Comparison of ENCODE assay signal across 23 cellular contexts in the genomic region with DNA sequence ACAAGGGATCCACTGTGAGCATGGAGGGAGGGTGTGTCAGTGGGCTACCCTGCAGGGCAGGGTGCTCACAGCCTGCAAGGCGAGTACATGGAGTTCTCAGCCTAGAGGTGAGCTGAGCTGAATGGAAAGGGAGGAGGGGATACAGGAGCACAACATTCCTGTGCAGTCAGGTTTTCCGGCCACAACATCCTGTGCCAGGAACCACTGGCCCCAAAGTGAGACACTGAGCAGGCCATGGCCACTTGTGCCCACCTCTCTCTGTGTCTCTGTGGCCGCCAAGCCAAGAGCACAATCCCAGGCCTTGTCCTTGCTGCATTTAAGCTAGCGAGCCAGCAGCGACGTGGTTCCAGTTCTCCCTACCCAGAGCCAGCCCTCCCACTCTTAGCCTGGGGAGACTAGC. TPM values are rescaled to one million over a fixed set of nuclear protein-coding genes. Genes with fewer than 3 reads are reported as not detected.
DNase-seq lines count a peak whose midpoint lies in the region; ATAC-seq, FAIRE-seq and TF ChIP-seq lines count a peak whose summit lies in the region.
"Had no signal": no experiment of that assay in that cellular context is flagged by ENCODE, and none has a peak within 500 bp of the region (broad histone marks: within the 10 kb centered on the region; RNA-seq: fewer than 3 reads in every experiment).

No MANE protein-coding gene starts in this region.

- TF ChIP-seq EP300 in A549 (IDR thresholded peaks at IDR 0.05) = no peak

- no peak for TF ChIP-seq POLR2A in A549 (IDR thresholded peaks at IDR 0.05; ENCODE audit: low read length)
- TF ChIP-seq POLR2A in H54 (IDR thresholded peaks at IDR 0.05; ENCODE audit: low read depth, low read length) = no peak
- no peak for TF ChIP-seq POLR2A in spleen (IDR thresholded peaks at IDR 0.05)

- no peaks in the 10 kb centered on the region for H3K9me3 ChIP-seq in A549
- H3K9me3 ChIP-seq in spleen = no peaks in the 10 kb centered on the region
- H3K9me3 ChIP-seq: upper lobe of right lung had no signal

- CTCF ChIA-PET in A549 (lab: Yijun Ruan, JAX) = interaction anchor here (2.1 to 8.6 kb wide), 2 partner anchors 27 to 77 kb away, joined by 6 to 63 read pairs; a partner anchor contains a TSS

- DNase-seq in A549 (ENCODE audit: low read depth in 1 of 2, low spot score in 1 of 2) (no peak), HT1080 (ENCODE audit: low read depth) (peak; percentile 93), astrocyte of the hippocampus (ENCODE audit: low read depth, low spot score) (peak; percentile 67), left kidney (ENCODE audit: low read depth, low spot score) (peak; percentile 18), H54 (ENCODE audit: insufficient read length, low spot score) (no peak), spleen (no peak)
- DNase-seq: activated CD4-positive, alpha-beta T cell treated with anti-CD3 and anti-CD28 coated beads, Interleukin-2, amount 50 U/mL, for 4 hours; activated naive CD8-positive, alpha-beta T cell treated with anti-CD3 and anti-CD28 coated beads, Interleukin-2, amount 10 ng/mL, durations not matched to agents 7 days and 5 days; activated T-cell treated with anti-CD3 and anti-CD28 coated beads, Interleukin-2, amount 50 U/mL, for 1 hour; CD8-positive, alpha-beta T cell; DMS79; effector CD4-positive, alpha-beta T cell; head of caudate nucleus; immature natural killer cell; NCI-H1092 treated with DMSO at 0.1 percent for 48 hours; stimulated activated CD4-positive, alpha-beta T cell treated with anti-CD3 and anti-CD28 coated beads, Interleukin-12 subunit alpha, Interleukin-12 subunit beta, amount 100 ng/mL, for 4 hours; stimulated activated naive B cell treated with anti-CD40 and anti-IgM and Interleukin-4, amounts not matched to agents 10 μg/mL and 1 μg/mL and 100 μg/mL, for 72 hours; upper lobe of right lung had no signal

- no peak overlapping the region for H3K27ac ChIP-seq in A549
- no peak overlapping the region for H3K27ac ChIP-seq in spleen
- H3K27ac ChIP-seq: KMS-11, upper lobe of right lung had no signal

- peak; percentile 9 to 10; a peak in 2 of 6 replicates for ATAC-seq in A549
- ATAC-seq in HG03095 (IDR thresholded peaks at IDR 0.05; ENCODE audit: unreplicated experiment) = no peak
- no peak for ATAC-seq in HG02970 (IDR thresholded peaks at IDR 0.05; ENCODE audit: low FRiP score, unreplicated experiment)
- ATAC-seq: CD8-positive, alpha-beta T cell; upper lobe of right lung had no signal

- TF ChIP-seq RAD21 in A549 (conservative IDR thresholded peaks at IDR 0.05 in 1 of 2, IDR thresholded peaks at IDR 0.05 in 1 of 2) = no peak

- H3K4me1 ChIP-seq in A549 (no peaks in the 10 kb centered on the region), spleen (peaks cover 3 to 43% (median 13%) of the 10 kb centered on the region in 6 donors)
- H3K4me1 ChIP-seq: upper lobe of right lung had no signal

- peaks cover 0 to 25% (median 9%) of the 10 kb centered on the region in 6 donors for H3K36me3 ChIP-seq in spleen
- H3K36me3 ChIP-seq: upper lobe of right lung had no signal

- no peaks in the 10 kb centered on the region for H3K27me3 ChIP-seq in spleen (replicated peaks in 1 of 7)
- H3K27me3 ChIP-seq: upper lobe of right lung had no signal

- TF ChIP-seq CTCF in A549 (IDR thresholded peaks at IDR 0.05) (no peak), spleen (IDR thresholded peaks at IDR 0.05 in 8 of 11, conservative IDR thresholded peaks at IDR 0.05 in 3 of 11) (no peak)

- H3K4me2 ChIP-seq in A549 = no peak overlapping the region
- H3K4me2 ChIP-seq: KMS-11 had no signal

- no peak overlapping the region for H3K4me3 ChIP-seq in A549
- H3K4me3 ChIP-seq in spleen = no peak overlapping the region
- H3K4me3 ChIP-seq: upper lobe of right lung had no signal

- FAIRE-seq in A549 (lab: Jason Lieb, UNC) = no peak
- FAIRE-seq in H54 (lab: Jason Lieb, UNC) = no peak

- 71% methylated on average over 6 of the region's 6 CpGs for WGBS in A549 (ENCODE audit: missing lambda C conversion rate)
- 61 to 78% (median 63%) methylated on average over 6 of the region's 6 CpGs for WGBS in spleen, 5 donors

- intact Hi-C loops in spleen (cut with DNase I; ENCODE audit: low total_unique reads) = no loop called here

- POLR2A ChIA-PET in A549 (lab: Yijun Ruan, JAX) = no interaction called here

TF ChIP-seq in A549, 52 proteins besides CTCF, POLR2A, EP300 and RAD21:
- no peak for TF ChIP-seq KDM1A (IDR thresholded peaks at IDR 0.05; ENCODE audit: low read depth)
- no peak for TF ChIP-seq HOXB13 (CRISPR knock-in tag; IDR thresholded peaks at IDR 0.05; ENCODE audit: low read depth)
- no peak for TF ChIP-seq FOSL2 (IDR thresholded peaks at IDR 0.05)
- TF ChIP-seq FOSL2 (CRISPR knock-in tag; IDR thresholded peaks at IDR 0.05) = no peak
- no peak for TF ChIP-seq KDM5A (IDR thresholded peaks at IDR 0.05)
- no peak for TF ChIP-seq TP53 (CRISPR knock-in tag; IDR thresholded peaks at IDR 0.05)
- TF ChIP-seq HOXA7 (CRISPR knock-in tag; IDR thresholded peaks at IDR 0.05) = no peak
- TF ChIP-seq RFX5 (IDR thresholded peaks at IDR 0.05) = no peak
- no peak for TF ChIP-seq EHF (CRISPR knock-in tag; IDR thresholded peaks at IDR 0.05)
- TF ChIP-seq CBX2 (IDR thresholded peaks at IDR 0.05; ENCODE audit: borderline replicate concordance, low read depth) = no peak
- no peak for TF ChIP-seq MAZ (IDR thresholded peaks at IDR 0.05; ENCODE audit: borderline replicate concordance, low read depth, low read length)
- TF ChIP-seq NPAS2 (CRISPR knock-in tag; IDR thresholded peaks at IDR 0.05; ENCODE audit: borderline replicate concordance) = no peak
- no peak for TF ChIP-seq NFE2L2 (conservative IDR thresholded peaks at IDR 0.05; ENCODE audit: low read length)

RNA-seq across cellular contexts. Expression of a gene that starts 6.1 kb away (rescaled TPM):
- polyA plus RNA-seq in A549 (2011; rRNA removed) = 3.7 and 4.0 TPM in 2 replicates
- polyA plus RNA-seq in A549 (2012; cell fraction: cytosol; rRNA removed) = 4.3 and 5.2 TPM in 2 replicates
- 9.4 and 10.4 TPM in 2 replicates for polyA plus RNA-seq in A549 (2012; cell fraction: nucleus; rRNA removed)
- 3.2 to 5.1 TPM (median 5.0 TPM) in 3 replicates for polyA plus RNA-seq in A549 (2017; fragmentation: RNase III; extraction: RNeasy Plus Mini Kit Qiagen cat#74134 plus additional on column Dnase treatment)
- polyA minus RNA-seq in A549 (2011; rRNA and poly(A)+ RNA removed) = 4.5 and 4.9 TPM in 2 replicates
- 62.1 and 66.8 TPM in 2 replicates for total RNA-seq in HT1080 (2014; rRNA removed; shearing (Covaris generic))
- 82.6 and 85.9 TPM in 2 replicates for polyA plus RNA-seq in HT1080 (2015; cell fraction: cytosol; rRNA removed)
- polyA plus RNA-seq in HT1080 (2015; cell fraction: nucleus; rRNA removed) = 102 and 123 TPM in 2 replicates
- total RNA-seq in spleen = 10 to 100 TPM; 36.2 to 59.1 (median 39.7) TPM
- polyA plus RNA-seq in spleen = 10 to 100 TPM; 19.9 to 41.7 (median 21.0) TPM

RNA-seq across cellular contexts. Expression of a gene that starts 6.8 kb away (rescaled TPM):
- 0.30 and 0.40 TPM in 2 replicates for polyA plus RNA-seq in A549 (2011; rRNA removed)
- 0.39 and 0.41 TPM in 2 replicates for polyA plus RNA-seq in A549 (2012; cell fraction: cytosol; rRNA removed)
- 0.64 and 1.3 TPM in 2 replicates for polyA plus RNA-seq in A549 (2012; cell fraction: nucleus; rRNA removed)
- polyA plus RNA-seq in A549 (2017; fragmentation: RNase III; extraction: RNeasy Plus Mini Kit Qiagen cat#74134 plus additional on column Dnase treatment) = 0.27 to 0.53 TPM (median 0.31 TPM) in 3 replicates
- polyA minus RNA-seq in A549 (2011; rRNA and poly(A)+ RNA removed) = 0.33 and 1.0 TPM in 2 replicates
- total RNA-seq in HT1080 (2014; rRNA removed; shearing (Covaris generic)) = 48.5 and 49.8 TPM in 2 replicates
- 68.7 and 78.7 TPM in 2 replicates for polyA plus RNA-seq in HT1080 (2015; cell fraction: cytosol; rRNA removed)
- polyA plus RNA-seq in HT1080 (2015; cell fraction: nucleus; rRNA removed) = 416 and 445 TPM in 2 replicates
- total RNA-seq in spleen = 10 to 100 TPM; 11.6 to 27.4 (median 18.0) TPM
- 1 to 10 TPM; 1.8 to 4.6 (median 3.6) TPM for polyA plus RNA-seq in spleen
- total RNA-seq: CD8-positive, alpha-beta T cell had no signal

RNA-seq across cellular contexts. Expression of a gene that starts 30.9 kb away (rescaled TPM):
- polyA plus RNA-seq in A549 (2011; rRNA removed) (28.7 and 33.7 TPM in 2 replicates), A549 (2017; fragmentation: RNase III; extraction: RNeasy Plus Mini Kit Qiagen cat#74134 plus additional on column Dnase treatment) (33.6 to 36.5 TPM (median 34.0 TPM) in 3 replicates), spleen (10 to 100 TPM; 46.0 to 48.7 (median 48.0) TPM)
- polyA plus RNA-seq in A549 (2012; cell fraction: cytosol; rRNA removed) = 58.3 and 59.8 TPM in 2 replicates
- polyA plus RNA-seq in A549 (2012; cell fraction: nucleus; rRNA removed) = 77.1 and 87.8 TPM in 2 replicates
- 36.0 and 41.3 TPM in 2 replicates for polyA minus RNA-seq in A549 (2011; rRNA and poly(A)+ RNA removed)
- 84.5 and 94.6 TPM in 2 replicates for total RNA-seq in HT1080 (2014; rRNA removed; shearing (Covaris generic))
- 35.8 and 37.6 TPM in 2 replicates for polyA plus RNA-seq in HT1080 (2015; cell fraction: cytosol; rRNA removed)
- 50.7 and 56.3 TPM in 2 replicates for polyA plus RNA-seq in HT1080 (2015; cell fraction: nucleus; rRNA removed)
- 10 to 100 TPM; 34.2 to 58.7 (median 38.7) TPM for total RNA-seq in spleen

RNA-seq across cellular contexts. Expression of a gene that starts 31.1 kb away (rescaled TPM):
- polyA plus RNA-seq in A549 (2011; rRNA removed) = 129 and 181 TPM in 2 replicates
- polyA plus RNA-seq in A549 (2012; cell fraction: cytosol; rRNA removed) = 262 and 310 TPM in 2 replicates
- polyA plus RNA-seq in A549 (2012; cell fraction: nucleus; rRNA removed) = 733 and 769 TPM in 2 replicates
- polyA plus RNA-seq in A549 (2017; fragmentation: RNase III; extraction: RNeasy Plus Mini Kit Qiagen cat#74134 plus additional on column Dnase treatment) = 160 to 164 TPM (median 163 TPM) in 3 replicates
- 182 and 216 TPM in 2 replicates for polyA minus RNA-seq in A549 (2011; rRNA and poly(A)+ RNA removed)
- total RNA-seq in HT1080 (2014; rRNA removed; shearing (Covaris generic)) = 169 and 184 TPM in 2 replicates
- 89.0 and 97.4 TPM in 2 replicates for polyA plus RNA-seq in HT1080 (2015; cell fraction: cytosol; rRNA removed)
- 285 and 333 TPM in 2 replicates for polyA plus RNA-seq in HT1080 (2015; cell fraction: nucleus; rRNA removed)
- total RNA-seq in spleen = 100 to 1,000 TPM; 107 to 182 (median 125) TPM
- polyA plus RNA-seq in spleen = 100 to 1,000 TPM; 140 to 226 (median 223) TPM

RNA-seq across cellular contexts. Expression of a gene that starts 34.6 kb away (rescaled TPM):
- polyA plus RNA-seq in A549 (2011; rRNA removed) (0.39 and 0.42 TPM in 2 replicates), A549 (2017; fragmentation: RNase III; extraction: RNeasy Plus Mini Kit Qiagen cat#74134 plus additional on column Dnase treatment) (0.09 to 0.21 TPM (median 0.15 TPM) in 3 replicates), spleen (under 1 TPM; 0.09 to 0.22 (median 0.11) TPM)
- 0.25 and 0.27 TPM in 2 replicates for polyA plus RNA-seq in A549 (2012; cell fraction: cytosol; rRNA removed)
- 1.8 and 2.2 TPM in 2 replicates for polyA plus RNA-seq in A549 (2012; cell fraction: nucleus; rRNA removed)
- polyA minus RNA-seq in A549 (2011; rRNA and poly(A)+ RNA removed) = 0.21 and 0.63 TPM in 2 replicates
- 0.13 and 0.18 TPM in 2 replicates for total RNA-seq in HT1080 (2014; rRNA removed; shearing (Covaris generic))
- polyA plus RNA-seq in HT1080 (2015; cell fraction: cytosol; rRNA removed) = 0.20 and 0.24 TPM in 2 replicates
- 2.8 and 4.1 TPM in 2 replicates for polyA plus RNA-seq in HT1080 (2015; cell fraction: nucleus; rRNA removed)
- under 1 TPM in 5 of 7 donors, not detected in 2; 0.24 to 0.52 (median 0.43) TPM for total RNA-seq in spleen
- total RNA-seq: pulmonary artery endothelial cell, upper lobe of right lung had no signal
- polyA plus RNA-seq: AG04450, immature natural killer cell had no signal

Comparison
In these comparisons a context has a peak if more than half of its experiments do, and no peak if none do; other contexts are left out.
1. ATAC-seq: peak in A549 (2 of 2); none in HG03095 (single experiment) and HG02970 (single experiment).
2. DNase-seq: peak in HT1080 (single experiment), astrocyte of the hippocampus (single experiment) and left kidney (single experiment); none in A549 (0 of 2), H54 (single experiment) and spleen (single experiment).